ENCODE assay signal across 10 cellular contexts in the genomic region with DNA sequence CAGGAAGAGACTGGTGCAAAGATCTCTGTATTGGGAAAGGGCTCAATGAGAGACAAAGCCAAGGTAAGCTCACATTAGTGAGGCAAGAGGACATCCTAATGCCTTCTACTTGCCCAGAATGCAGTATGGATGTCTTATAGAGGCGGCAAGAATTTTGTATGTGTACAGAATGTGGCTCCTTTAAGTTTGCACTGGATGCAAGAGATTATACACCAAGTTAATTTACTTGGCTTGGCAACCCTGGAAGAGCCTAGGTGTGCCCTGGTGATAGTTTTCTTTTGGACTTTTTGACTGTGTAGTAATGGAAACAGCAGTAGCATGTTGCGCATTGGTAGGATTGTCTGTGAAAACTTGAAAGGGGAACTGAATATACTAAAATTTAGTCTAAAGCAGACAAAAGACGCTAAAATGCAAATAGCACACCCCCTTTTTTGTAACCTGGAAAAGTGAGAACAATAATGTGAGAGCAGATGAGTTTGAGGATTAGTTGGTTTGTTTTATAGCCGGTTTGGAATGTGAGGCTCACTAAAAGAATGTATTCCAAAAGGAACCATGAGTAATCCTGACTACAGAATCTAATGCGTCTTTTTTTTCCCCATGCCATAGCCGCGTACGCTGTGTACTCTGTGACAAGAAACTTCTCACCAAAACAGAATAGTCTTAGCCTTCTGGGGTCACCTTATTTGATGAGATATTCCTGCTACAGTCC. TPM values are rescaled to one million over a fixed set of nuclear protein-coding genes. Genes with fewer than 3 reads are reported as not detected.
DNase-seq lines count a peak whose midpoint lies in the region; ATAC-seq and TF ChIP-seq lines count a peak whose summit lies in the region.
"Had no signal": no experiment of that assay in that cellular context is flagged by ENCODE, and none has a peak within 500 bp of the region (broad histone marks: within the 10 kb centered on the region; RNA-seq: fewer than 3 reads in every experiment).

No MANE protein-coding gene starts in this region.

- H3K27ac ChIP-seq in RWPE1 (no peak overlapping the region), psoas muscle (no peak overlapping the region)

- TF ChIP-seq CTCF in RWPE1 (conservative IDR thresholded peaks at IDR 0.05; ENCODE audit: low read depth) = no peak
- no peak for TF ChIP-seq CTCF in psoas muscle (IDR thresholded peaks at IDR 0.05)

- CTCF ChIA-PET in RWPE1 (lab: Yijun Ruan, JAX) = interaction anchor here (0.5 kb wide), 1 partner anchor 17 kb away, joined by 3 read pairs; no protein-coding TSS in a partner anchor

- H3K36me3 ChIP-seq in psoas muscle (ENCODE audit: insufficient read depth in 1 of 2, low read depth in 1 of 2) = peaks cover 16 to 60% of the 10 kb centered on the region in 2 donors

- H3K4me1 ChIP-seq in psoas muscle = peaks cover 6% of the 10 kb centered on the region

- POLR2A ChIA-PET in RWPE1 (lab: Yijun Ruan, JAX; ENCODE audit: low non-redundant PET) = interaction anchor here (0.6 kb wide), 1 partner anchor 12 kb away, joined by 3 read pairs; no protein-coding TSS in a partner anchor

- no peaks in the 10 kb centered on the region for H3K9me3 ChIP-seq in psoas muscle

- WGBS in psoas muscle, 3 donors = 75 to 83% (median 82%) methylated on average over 8 of the region's 8 CpGs

- DNase-seq in ELR (ENCODE audit: low read depth) (peak; percentile 85), RWPE1 (ENCODE audit: low spot score) (peak; percentile 46), fibroblast of gingiva (ENCODE audit: low read depth) (peak; percentile 24), psoas muscle (no peak), KG1 (lab: John Stamatoyannopoulos, UW) (no peak), NCI-H446 treated with DMSO at 0.1 percent for 48 hours (lab: John Stamatoyannopoulos, UW) (no peak)
- no peak for DNase-seq in activated CD4-positive, alpha-beta T cell treated with anti-CD3 and anti-CD28 coated beads for 1 hour
- DNase-seq: activated CD4-positive, alpha-beta T cell treated with anti-CD3 and anti-CD28 coated beads, Interleukin-2, amount 50 U/mL, for 4 hours; NCI-H146 had no signal

- intact Hi-C loops in psoas muscle (cut with DNase I) = no loop called here

- ATAC-seq in psoas muscle = peak in 3 of 4 donors; percentile 50 to 68 (median 59)
- ATAC-seq in HG03025 (IDR thresholded peaks at IDR 0.05; ENCODE audit: low FRiP score, unreplicated experiment) = no peak

- H3K4me3 ChIP-seq in psoas muscle = no peak overlapping the region

- H3K27me3 ChIP-seq in psoas muscle (ENCODE audit: insufficient read depth in 3 of 3, low read length in 2 of 3) = no peaks in the 10 kb centered on the region

RNA-seq across cellular contexts. Expression of a gene that starts 18.1 kb away (rescaled TPM):
- total RNA-seq in psoas muscle = 10 to 100 TPM; 46.5 to 64.5 (median 56.1) TPM
- polyA plus RNA-seq in psoas muscle = 10 to 100 TPM; 30.6 to 40.4 (median 38.5) TPM

RNA-seq across cellular contexts. Expression of a gene that starts 41.0 kb away (rescaled TPM):
- 10 to 100 TPM in 2 of 4 donors, 1 to 10 TPM in 2; 7.2 to 11.5 (median 9.6) TPM for total RNA-seq in psoas muscle
- 1 to 10 TPM; 4.7 to 6.3 (median 5.6) TPM for polyA plus RNA-seq in psoas muscle

Comparison
In these comparisons a context has a peak if more than half of its experiments do, and no peak if none do; other contexts are left out.
1. DNase-seq: peak in ELR (single experiment), RWPE1 (single experiment) and fibroblast of gingiva (single experiment); none in psoas muscle (0 of 2), KG1 (single experiment), NCI-H446 treated with DMSO at 0.1 percent for 48 hours (single experiment) and activated CD4-positive, alpha-beta T cell treated with anti-CD3 and anti-CD28 coated beads for 1 hour (single experiment).